Comparison of ENCODE assay signal across 26 cellular contexts in the genomic region with DNA sequence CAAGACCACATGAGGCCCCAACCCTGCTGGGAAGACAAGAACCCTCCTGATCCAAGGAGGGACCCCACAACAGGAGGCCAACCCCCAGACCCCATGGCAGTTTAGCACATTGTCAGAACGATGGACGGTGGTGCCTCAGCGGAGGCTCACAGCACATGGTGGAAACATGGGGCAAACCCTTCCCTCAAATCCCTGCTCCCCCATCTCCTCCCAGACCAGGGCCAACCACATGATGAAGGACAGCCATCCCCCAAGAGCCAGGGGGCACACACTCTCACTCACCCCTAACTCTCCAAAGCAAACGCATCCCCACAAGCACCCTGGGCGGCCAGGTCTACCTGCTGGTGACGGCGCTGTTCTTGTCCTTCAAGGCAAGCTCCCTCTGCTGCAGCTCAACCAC.
"Had no signal": no experiment of that assay in that cellular context is flagged by ENCODE, and none has a peak within 500 bp of the region (broad histone marks: within the 10 kb centered on the region; RNA-seq: fewer than 3 reads in every experiment).

No MANE protein-coding gene starts in this region.

- DNase-seq: activated CD4-positive, alpha-beta memory T cell treated with anti-CD3 and anti-CD28 coated beads for 36 hours; activated CD4-positive, alpha-beta T cell treated with anti-CD3 and anti-CD28 coated beads, Interleukin-2, amount 50 U/mL, for 1 hour; activated CD8-positive, alpha-beta memory T cell treated with anti-CD3 and anti-CD28 coated beads, Interleukin-2, amount 50 U/mL, for 4 hours; activated effector memory CD4-positive, alpha-beta T cell treated with Interleukin-2 at 50 U/mL for 16 hours; activated naive CD4-positive, alpha-beta T cell treated with anti-CD3 and anti-CD28 coated beads, Interleukin-2, amount 10 ng/mL, durations not matched to agents 7 days and 5 days; activated naive CD8-positive, alpha-beta T cell treated with anti-CD3 and anti-CD28 coated beads, Interleukin-2, amount 50 U/mL, for 24 hours; activated T-cell treated with anti-CD3 and anti-CD28 coated beads, Interleukin-2, amount 50 U/mL, for 48 hours; anterior cingulate cortex; brain microvascular endothelial cell; Kasumi-1; KG1; MG63; NCI-H1048; NCI-H1105 treated with DMSO at 0.1 percent for 48 hours; NCI-H1436; NCI-H1694; NCI-H1930; NCI-H345; NCI-H524 treated with DMSO at 0.1 percent for 48 hours; PC-3; Peyer's patch; RPMI8226 had no signal

- H3K9me3 Mint-ChIP-seq: activated CD4-positive, alpha-beta memory T cell treated with anti-CD3 and anti-CD28 coated beads for 36 hours; activated naive CD4-positive, alpha-beta T cell treated with anti-CD3 and anti-CD28 coated beads, Interleukin-2, amount 10 ng/mL, durations not matched to agents 7 days and 5 days; activated naive CD8-positive, alpha-beta T cell treated with anti-CD3 and anti-CD28 coated beads, Interleukin-2, amount 50 U/mL, for 24 hours; central memory CD8-positive, alpha-beta T cell; T-helper 2 cell treated with Interferon-gamma antibody and Interleukin-4, amounts not matched to agents 5 μg/mL and 100 μg/mL, for 36 hours had no signal

- H3K4me1 Mint-ChIP-seq: activated naive CD4-positive, alpha-beta T cell treated with anti-CD3 and anti-CD28 coated beads, Interleukin-2, amount 10 ng/mL, durations not matched to agents 7 days and 5 days; activated naive CD8-positive, alpha-beta T cell treated with anti-CD3 and anti-CD28 coated beads, Interleukin-2, amount 50 U/mL, for 24 hours had no signal

- H3K4me3 Mint-ChIP-seq: activated CD4-positive, alpha-beta memory T cell treated with anti-CD3 and anti-CD28 coated beads for 36 hours; activated naive CD4-positive, alpha-beta T cell treated with anti-CD3 and anti-CD28 coated beads, Interleukin-2, amount 10 ng/mL, durations not matched to agents 7 days and 5 days; activated naive CD8-positive, alpha-beta T cell; activated naive CD8-positive, alpha-beta T cell treated with anti-CD3 and anti-CD28 coated beads, Interleukin-2, amount 50 U/mL, for 24 hours; central memory CD8-positive, alpha-beta T cell; T-helper 2 cell treated with Interferon-gamma antibody and Interleukin-4, amounts not matched to agents 5 μg/mL and 100 μg/mL, for 36 hours had no signal

- H3K27me3 ChIP-seq: brain microvascular endothelial cell, MG63, Peyer's patch had no signal

- H3K27me3 Mint-ChIP-seq: activated CD4-positive, alpha-beta memory T cell treated with anti-CD3 and anti-CD28 coated beads for 36 hours; activated naive CD4-positive, alpha-beta T cell treated with anti-CD3 and anti-CD28 coated beads, Interleukin-2, amount 10 ng/mL, durations not matched to agents 7 days and 5 days; activated naive CD8-positive, alpha-beta T cell; activated naive CD8-positive, alpha-beta T cell treated with anti-CD3 and anti-CD28 coated beads, Interleukin-2, amount 50 U/mL, for 24 hours; central memory CD8-positive, alpha-beta T cell had no signal

- H3K27ac ChIP-seq: brain microvascular endothelial cell, Peyer's patch had no signal

- FAIRE-seq: TTC549 had no signal

- H3K4me1 ChIP-seq: Peyer's patch had no signal

- H3K4me3 ChIP-seq: MG63, Peyer's patch had no signal

- H3K27ac Mint-ChIP-seq: activated CD4-positive, alpha-beta memory T cell treated with anti-CD3 and anti-CD28 coated beads for 36 hours; activated naive CD4-positive, alpha-beta T cell treated with anti-CD3 and anti-CD28 coated beads, Interleukin-2, amount 10 ng/mL, durations not matched to agents 7 days and 5 days; activated naive CD8-positive, alpha-beta T cell; activated naive CD8-positive, alpha-beta T cell treated with anti-CD3 and anti-CD28 coated beads, Interleukin-2, amount 50 U/mL, for 24 hours had no signal

- H3K9me3 ChIP-seq: MG63, Peyer's patch had no signal

- ATAC-seq: activated naive CD8-positive, alpha-beta T cell treated with anti-CD3 and anti-CD28 coated beads, Interleukin-2, amount 50 U/mL, for 24 hours; PC-3 had no signal
